In genomic region chr2:74099835-74100234, GRCh38 we compare ENCODE assay signal across 25 cellular contexts. TPM values are rescaled to one million over a fixed set of nuclear protein-coding genes. Genes with fewer than 3 reads are reported as not detected.
DNase-seq lines count a peak whose midpoint lies in the region; ATAC-seq and TF ChIP-seq lines count a peak whose summit lies in the region.
"Had no signal": no experiment of that assay in that cellular context is flagged by ENCODE, and none has a peak within 500 bp of the region (broad histone marks: within the 10 kb centered on the region; RNA-seq: fewer than 3 reads in every experiment).

No MANE protein-coding gene starts in this region.

- H3K4me1 ChIP-seq in heart left ventricle, result no peaks in the 10 kb centered on the region
- no peaks in the 10 kb centered on the region for H3K4me1 ChIP-seq in lung (ENCODE audit: control insufficient read depth in 2 of 2, insufficient read depth in 2 of 2, low read length in 2 of 2)
- H3K4me1 ChIP-seq in upper lobe of right lung, result no peaks in the 10 kb centered on the region
- H3K4me1 ChIP-seq: esophagus muscularis mucosa, gastroesophageal sphincter, sigmoid colon had no signal

- no peak for TF ChIP-seq POLR2A in heart left ventricle (IDR thresholded peaks at IDR 0.05)

- H3K27ac ChIP-seq in heart left ventricle, result no peak overlapping the region
- H3K27ac ChIP-seq in lung (ENCODE audit: low read depth in 1 of 2, low read length in 1 of 2), result peak overlapping the region in 1 of 2 donors; percentile 50
- H3K27ac ChIP-seq in upper lobe of right lung, result peak overlapping the region; percentile 71
- H3K27ac ChIP-seq: C4-2B, esophagus muscularis mucosa, gastroesophageal sphincter, ovary, sigmoid colon had no signal

- no peak overlapping the region for H3K4me3 Mint-ChIP-seq in stimulated activated naive CD8-positive, alpha-beta T cell treated with anti-CD3 and anti-CD28 coated beads, Interleukin-15, amount 100 ng/mL, for 72 hours
- H3K4me3 Mint-ChIP-seq: activated naive CD8-positive, alpha-beta T cell; natural killer cell had no signal

- H3K9me3 ChIP-seq in heart left ventricle (no peaks in the 10 kb centered on the region), lung (ENCODE audit: control insufficient read depth in 2 of 2, insufficient read depth in 1 of 2, low read length in 1 of 2) (no peaks in the 10 kb centered on the region), upper lobe of right lung (no peaks in the 10 kb centered on the region)
- H3K9me3 ChIP-seq: esophagus muscularis mucosa, gastroesophageal sphincter, ovary, sigmoid colon had no signal

- H3K27me3 ChIP-seq in heart left ventricle (no peaks in the 10 kb centered on the region), lung (ENCODE audit: control insufficient read depth, insufficient read depth) (no peaks in the 10 kb centered on the region), upper lobe of right lung (no peaks in the 10 kb centered on the region)
- H3K27me3 ChIP-seq: esophagus muscularis mucosa, gastroesophageal sphincter, ovary, sigmoid colon had no signal

- H3K27me3 Mint-ChIP-seq in stimulated activated naive CD8-positive, alpha-beta T cell treated with anti-CD3 and anti-CD28 coated beads, Interleukin-15, amount 100 ng/mL, for 72 hours, result no peaks in the 10 kb centered on the region
- H3K27me3 Mint-ChIP-seq: activated naive CD8-positive, alpha-beta T cell had no signal

- DNase-seq in stimulated activated naive CD8-positive, alpha-beta T cell treated with anti-CD3 and anti-CD28 coated beads, Interleukin-15, amount 100 ng/mL, for 72 hours, result no peak
- DNase-seq in stimulated activated naive CD8-positive, alpha-beta T cell treated with anti-CD3 and anti-CD28 coated beads, Interleukin-15, Interleukin-2, amounts not matched to agents 100 U/mL and 50 U/mL, for 24 hours, result no peak
- DNase-seq in heart left ventricle (peak in 4 of 5 donors; percentile 57 to 78 (median 67)), lung (ENCODE audit: low spot score) (peak; percentile 62), upper lobe of right lung (peak; percentile 86), RPMI8226 (no peak), NAMALWA (ENCODE audit: low spot score) (no peak)
- DNase-seq: cerebellar nuclear complex; effector CD8-positive, alpha-beta T cell; EL; natural killer cell; NCI-H1694; NCI-H748 treated with DMSO at 0.1 percent for 48 hours; ovary; SHP77 treated with DMSO at 0.1 percent for 48 hours; sigmoid colon; stimulated activated CD4-positive, alpha-beta T cell treated with anti-CD3 and anti-CD28 coated beads, Interleukin-15, amount 100 ng/mL, for 24 hours; SW 1271 had no signal

- intact Hi-C loops in heart left ventricle (cut with DNase I) (loop anchor here in 2 of 10 donors (10.0 kb wide), 2 partner anchors 115 to 275 kb away; partner anchors contain the start of genes STAMBP (in 1 of the 2) and TET3 (in 1 of the 2)), upper lobe of right lung (cut with DNase I) (no loop called here)

- no peak for TF ChIP-seq CTCF in heart left ventricle (IDR thresholded peaks at IDR 0.05)
- TF ChIP-seq CTCF in lung (IDR thresholded peaks at IDR 0.05; ENCODE audit: control extremely low read depth, extremely low read depth), result no peak
- no peak for TF ChIP-seq CTCF in upper lobe of right lung (IDR thresholded peaks at IDR 0.05)

- peaks cover 0 to 87% (median 51%) of the 10 kb centered on the region in 9 donors for H3K36me3 ChIP-seq in heart left ventricle
- peaks cover 3 to 37% of the 10 kb centered on the region in 2 donors for H3K36me3 ChIP-seq in lung (ENCODE audit: control insufficient read depth in 2 of 2, insufficient read depth in 2 of 2, low read length in 2 of 2)
- peaks cover 53% of the 10 kb centered on the region for H3K36me3 ChIP-seq in upper lobe of right lung
- H3K36me3 ChIP-seq: ovary had no signal

- ATAC-seq in stimulated activated naive CD8-positive, alpha-beta T cell treated with anti-CD3 and anti-CD28 coated beads, Interleukin-15, amount 100 ng/mL, for 72 hours, result peak; percentile 51
- no peak for ATAC-seq in stimulated activated naive CD8-positive, alpha-beta T cell treated with anti-CD3 and anti-CD28 coated beads, Interleukin-15, Interleukin-2, amounts not matched to agents 100 U/mL and 50 U/mL, for 24 hours
- ATAC-seq in heart left ventricle, result peak; percentile 86 to 95 (median 94)
- peak; percentile 43 for ATAC-seq in lung (ENCODE audit: insufficient read depth, low FRiP score)
- ATAC-seq in upper lobe of right lung, result peak; percentile 83
- ATAC-seq in GM18502 (IDR thresholded peaks at IDR 0.05; ENCODE audit: poor library complexity, unreplicated experiment), result no peak
- ATAC-seq: activated CD4-positive, CD25-positive, alpha-beta regulatory T cell treated with anti-CD3 and anti-CD28 coated beads, Interleukin-2, amount 50 U/mL, for 24 hours; gastroesophageal sphincter; K562; natural killer cell had no signal

- H3K4me1 Mint-ChIP-seq in stimulated activated naive CD8-positive, alpha-beta T cell treated with anti-CD3 and anti-CD28 coated beads, Interleukin-15, amount 100 ng/mL, for 72 hours, result peaks cover 10% of the 10 kb centered on the region

- peak overlapping the region in 1 of 2 donors; percentile 77 for H3K27ac Mint-ChIP-seq in stimulated activated naive CD8-positive, alpha-beta T cell treated with anti-CD3 and anti-CD28 coated beads, Interleukin-15, amount 100 ng/mL, for 72 hours
- H3K27ac Mint-ChIP-seq: activated naive CD8-positive, alpha-beta T cell had no signal

- no peaks in the 10 kb centered on the region for H3K9me3 Mint-ChIP-seq in stimulated activated naive CD8-positive, alpha-beta T cell treated with anti-CD3 and anti-CD28 coated beads, Interleukin-15, amount 100 ng/mL, for 72 hours
- H3K9me3 Mint-ChIP-seq: natural killer cell had no signal

- H3K4me3 ChIP-seq in heart left ventricle, result no peak overlapping the region
- H3K4me3 ChIP-seq in lung, result no peak overlapping the region
- no peak overlapping the region for H3K4me3 ChIP-seq in upper lobe of right lung
- H3K4me3 ChIP-seq: esophagus muscularis mucosa, gastroesophageal sphincter, K562, ovary, sigmoid colon had no signal

- WGBS in heart left ventricle, 4 donors, result 68 to 76% (median 75%) methylated on average over 4 to 7 of the region's 7 CpGs
- 69 to 88% methylated on average over 7 of the region's 7 CpGs for WGBS in lung, 2 donors

RNA-seq across cellular contexts. Expression of gene BOLA3, which starts 47.9 kb away (rescaled TPM):
- total RNA-seq in heart left ventricle (100 to 1,000 TPM in 1 of 9 donors, 10 to 100 TPM in 8; 52.2 to 165 (median 65.3) TPM), lung (10 to 100 TPM; 12.0 to 36.4 TPM), upper lobe of right lung (19.5 TPM)
- polyA plus RNA-seq in heart left ventricle (100 to 1,000 TPM in 1 of 2 donors, 10 to 100 TPM in 1; 56.0 to 242 TPM), lung (10 to 100 TPM; 43.0 to 64.5 TPM)

Comparison
In these comparisons a context has a peak if more than half of its experiments do, and no peak if none do; other contexts are left out.
1. ATAC-seq: peak in stimulated activated naive CD8-positive, alpha-beta T cell treated with anti-CD3 and anti-CD28 coated beads, Interleukin-15, amount 100 ng/mL, for 72 hours (single experiment), heart left ventricle (4 of 4), lung (single experiment) and upper lobe of right lung (single experiment); none in stimulated activated naive CD8-positive, alpha-beta T cell treated with anti-CD3 and anti-CD28 coated beads, Interleukin-15, Interleukin-2, amounts not matched to agents 100 U/mL and 50 U/mL, for 24 hours (single experiment) and GM18502 (single experiment).
2. DNase-seq: peak in heart left ventricle (4 of 5), lung (single experiment) and upper lobe of right lung (single experiment); none in stimulated activated naive CD8-positive, alpha-beta T cell treated with anti-CD3 and anti-CD28 coated beads, Interleukin-15, amount 100 ng/mL, for 72 hours (0 of 2), stimulated activated naive CD8-positive, alpha-beta T cell treated with anti-CD3 and anti-CD28 coated beads, Interleukin-15, Interleukin-2, amounts not matched to agents 100 U/mL and 50 U/mL, for 24 hours (single experiment), RPMI8226 (single experiment) and NAMALWA (single experiment).